ENCODE assay signal across 12 cellular contexts in the genomic region with DNA sequence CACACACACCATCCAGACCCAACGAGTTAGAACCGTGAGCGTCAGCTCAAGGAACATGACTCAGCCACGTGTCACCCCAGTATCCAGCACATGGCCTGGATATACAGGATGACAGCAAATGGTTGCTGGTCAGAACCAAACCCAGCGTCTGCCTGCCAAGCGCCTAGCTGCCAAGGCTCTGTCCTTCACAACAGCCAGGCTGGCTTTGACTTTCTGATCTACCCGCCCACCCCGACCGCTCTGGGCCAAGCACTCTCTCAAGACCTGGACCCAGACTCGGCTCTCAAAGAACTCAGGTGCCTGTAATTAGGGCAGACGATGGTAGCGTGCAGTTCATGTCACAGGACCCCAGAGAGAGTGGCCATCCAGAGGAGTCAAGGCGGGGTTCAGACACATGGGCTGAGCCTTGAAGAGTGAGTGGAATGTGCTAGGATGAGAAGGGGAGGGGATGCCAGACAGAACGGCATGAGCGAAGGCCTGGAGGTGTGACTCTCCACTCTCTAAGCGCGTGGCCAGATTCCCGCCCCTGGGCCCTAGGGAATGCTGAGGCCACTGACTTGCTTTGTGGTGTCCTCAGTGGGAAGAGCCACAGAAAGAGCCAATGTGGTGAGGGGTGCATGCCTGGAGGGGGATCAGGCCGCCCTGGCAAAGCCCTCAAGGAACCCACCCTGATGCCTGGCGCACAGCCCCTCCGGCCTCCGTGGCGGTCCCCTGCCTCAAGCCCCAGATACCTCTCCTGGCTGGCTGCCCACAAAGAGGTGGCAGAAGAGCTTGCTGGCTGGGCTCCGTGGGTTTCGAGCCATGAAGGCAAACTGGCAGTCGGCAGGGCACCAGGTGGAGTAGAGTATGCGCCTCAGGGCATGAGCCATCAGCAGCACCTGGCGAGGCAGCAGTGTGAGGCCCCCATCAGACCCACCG. TPM values are rescaled to one million over a fixed set of nuclear protein-coding genes. Genes with fewer than 3 reads are reported as not detected.
DNase-seq lines count a peak whose midpoint lies in the region; ATAC-seq, FAIRE-seq and TF ChIP-seq lines count a peak whose summit lies in the region.
"Had no signal": no experiment of that assay in that cellular context is flagged by ENCODE, and none has a peak within 500 bp of the region (broad histone marks: within the 10 kb centered on the region; RNA-seq: fewer than 3 reads in every experiment).

No MANE protein-coding gene starts in this region.

- H3K27ac Mint-ChIP-seq in endothelial cell (ENCODE audit: unreplicated experiment): no peak overlapping the region

- FAIRE-seq in H54 (lab: Jason Lieb, UNC): peak; percentile 6

- no peak overlapping the region for H3K4me3 ChIP-seq in ovary
- H3K4me3 ChIP-seq: body of pancreas, hepatocyte had no signal

- H3K27me3 ChIP-seq in ovary: no peaks in the 10 kb centered on the region
- H3K27me3 ChIP-seq: body of pancreas had no signal

- no peak for DNase-seq in H54 (ENCODE audit: insufficient read length, low spot score)
- peak; percentile 40 for DNase-seq in NCI-H2081 treated with DMSO at 0.1 percent for 48 hours (lab: John Stamatoyannopoulos, UW)
- peak; percentile 41 for DNase-seq in ecto neural progenitor cell (ENCODE audit: low spot score)
- peak; percentile 7 to 39 (median 19) for DNase-seq in ovary
- DNase-seq in pons (ENCODE audit: low spot score): no peak
- DNase-seq in endothelial cell (ENCODE audit: low spot score): no peak
- DNase-seq: activated CD4-positive, CD25-positive, alpha-beta regulatory T cell treated with anti-CD3 and anti-CD28 coated beads, Interleukin-2, amount 50 U/mL, for 72 hours; body of pancreas had no signal

- H3K9me3 Mint-ChIP-seq in endothelial cell (ENCODE audit: unreplicated experiment): no peaks in the 10 kb centered on the region

- no peaks in the 10 kb centered on the region for H3K4me1 ChIP-seq in ovary (ENCODE audit: insufficient read depth)
- H3K4me1 ChIP-seq: body of pancreas had no signal

- H3K36me3 Mint-ChIP-seq in endothelial cell (ENCODE audit: low read depth, unreplicated experiment): peaks cover 3% of the 10 kb centered on the region

- H3K27ac ChIP-seq in ovary: no peak overlapping the region
- H3K27ac ChIP-seq: body of pancreas, hepatocyte, HL-60 had no signal

- no peaks in the 10 kb centered on the region for H3K9me3 ChIP-seq in ovary
- H3K9me3 ChIP-seq: body of pancreas had no signal

- intact Hi-C loops in ovary (cut with DNase I): no loop called here

- ATAC-seq in HG03439 (IDR thresholded peaks at IDR 0.05; ENCODE audit: unreplicated experiment) (no peak), HG03175 (IDR thresholded peaks at IDR 0.05; ENCODE audit: unreplicated experiment) (no peak)
- ATAC-seq: body of pancreas had no signal

- TF ChIP-seq CTCF in ovary (IDR thresholded peaks at IDR 0.05) (no peak), endothelial cell (IDR thresholded peaks at IDR 0.05; ENCODE audit: unreplicated experiment) (no peak)

- WGBS in ovary, 3 donors: 76 to 82% (median 76%) methylated on average over 27 to 29 of the region's 29 CpGs

- no peaks in the 10 kb centered on the region for H3K36me3 ChIP-seq in ovary

- no peak overlapping the region for H3K4me3 Mint-ChIP-seq in endothelial cell (ENCODE audit: unreplicated experiment)

- no peak for TF ChIP-seq POLR2A in H54 (IDR thresholded peaks at IDR 0.05; ENCODE audit: low read depth, low read length)
- no peak for TF ChIP-seq POLR2A in ovary (IDR thresholded peaks at IDR 0.05)

- no peak for TF ChIP-seq EP300 in ovary (IDR thresholded peaks at IDR 0.05)

- peaks cover 15% of the 10 kb centered on the region for H3K27me3 Mint-ChIP-seq in endothelial cell (ENCODE audit: unreplicated experiment)

- no peaks in the 10 kb centered on the region for H3K4me1 Mint-ChIP-seq in endothelial cell (ENCODE audit: unreplicated experiment)

RNA-seq across cellular contexts. Expression of a gene that starts 7.1 kb away (rescaled TPM):
- total RNA-seq in ovary (1 to 10 TPM in 2 of 7 donors, under 1 TPM in 4, not detected in 1; 0.43 to 1.8 (median 0.77) TPM), endothelial cell (ENCODE audit: unreplicated experiment) (0.26 TPM)
- under 1 TPM; 0.15 TPM for polyA plus RNA-seq in ovary
- total RNA-seq: body of pancreas had no signal

RNA-seq across cellular contexts. Expression of a gene that starts 7.6 kb away (rescaled TPM):
- total RNA-seq in ovary: 1 to 10 TPM in 4 of 7 donors, under 1 TPM in 3; 0.56 to 6.2 (median 2.2) TPM
- 1 to 10 TPM in 1 of 2 donors, under 1 TPM in 1; 1.00 to 2.2 TPM for polyA plus RNA-seq in ovary
- total RNA-seq in endothelial cell (ENCODE audit: unreplicated experiment): 1.8 TPM

Comparison
In these comparisons a context has a peak if more than half of its experiments do, and no peak if none do; other contexts are left out.
1. DNase-seq: peak in NCI-H2081 treated with DMSO at 0.1 percent for 48 hours (single experiment), ecto neural progenitor cell (single experiment) and ovary (5 of 5); none in H54 (single experiment), pons (single experiment) and endothelial cell (single experiment).